8 cellular contexts compared by ENCODE assay signal in the genomic region with DNA sequence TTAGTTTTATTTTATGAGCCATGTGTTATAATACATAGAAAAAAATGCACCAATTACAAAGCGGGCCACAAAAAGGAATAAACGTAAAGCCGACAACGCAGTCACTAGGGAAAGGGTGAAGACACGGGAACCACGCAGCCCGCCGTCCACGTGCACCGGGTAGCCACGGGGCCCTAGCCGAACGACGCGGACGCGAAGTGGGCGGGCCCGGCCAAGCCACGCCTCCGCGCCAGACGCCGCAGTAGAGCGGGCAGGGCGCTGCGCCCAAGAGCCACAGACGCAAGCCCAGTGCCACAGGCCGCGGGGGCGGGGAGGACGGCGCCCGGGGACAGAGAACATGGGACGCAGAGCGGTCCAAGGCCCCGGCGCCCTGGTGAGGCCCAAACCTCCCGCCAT. TPM values are rescaled to one million over a fixed set of nuclear protein-coding genes. Genes with fewer than 3 reads are reported as not detected.
DNase-seq lines count a peak whose midpoint lies in the region; TF ChIP-seq lines count a peak whose summit lies in the region.

A gene with protein sequence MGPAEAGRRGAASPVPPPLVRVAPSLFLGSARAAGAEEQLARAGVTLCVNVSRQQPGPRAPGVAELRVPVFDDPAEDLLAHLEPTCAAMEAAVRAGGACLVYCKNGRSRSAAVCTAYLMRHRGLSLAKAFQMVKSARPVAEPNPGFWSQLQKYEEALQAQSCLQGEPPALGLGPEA (plus strand): TSS at position 274 of the 396 bp plus-strand sequence. CDS start 328 bp downstream, outside the sequence.

- H2AFZ ChIP-seq in GM23248 = peak within 1 kb of the TSS; percentile 61

- in situ Hi-C loops in GM23248 (cut with MboI) = no loop called here

- H3K36me3 ChIP-seq in ES-I3 (ENCODE audit: insufficient read depth, low read length) (no peaks in the 10 kb centered on the region), GM23248 (ENCODE audit: low read depth) (no peaks in the 10 kb centered on the region), SJSA1 (peaks cover 7% of the 10 kb centered on the region; the same call in 1 of the 2 replicates), testis (ENCODE audit: low read depth, missing control alignments) (no peaks in the 10 kb centered on the region)

- peak within 1 kb of the TSS; percentile 86 for H3K4me2 ChIP-seq in GM23248 (ENCODE audit: unreplicated experiment)

- H4K20me1 ChIP-seq in GM23248 (ENCODE audit: insufficient read depth) = no peaks in the 10 kb centered on the region

- intact Hi-C loops in testis (cut with DNase I; ENCODE audit: low total_unique reads) = no loop called here

- no peak for TF ChIP-seq POLR2A in testis (IDR thresholded peaks at IDR 0.05)

- H3K4me1 ChIP-seq in ES-I3 (ENCODE audit: insufficient read depth, low read length) (peaks cover 3% of the 10 kb centered on the region; the same call in 1 of the 2 replicates), GM23248 (ENCODE audit: insufficient read depth) (peaks cover 26% of the 10 kb centered on the region), SJSA1 (replicated peaks) (peaks cover 30% of the 10 kb centered on the region), testis (peaks cover 44% of the 10 kb centered on the region)

- H3K9me3 ChIP-seq in ES-I3 (ENCODE audit: control insufficient read depth, insufficient read depth, low read length) (no peaks in the 10 kb centered on the region), GM23248 (ENCODE audit: low read depth) (no peaks in the 10 kb centered on the region), SJSA1 (replicated peaks) (no peaks in the 10 kb centered on the region), testis (no peaks in the 10 kb centered on the region)

- WGBS in GM23248 (ENCODE audit: low coverage in 1 of 2, low lambda C conversion rate in 2 of 2, missing lambda C conversion rate in 2 of 2), 2 experiments = 1% methylated on average over 37 of the region's 39 CpGs
- WGBS in testis, 2 donors = 0 to 1% methylated on average over 31 to 33 of the region's 39 CpGs

- H3K9ac ChIP-seq in ES-I3 (ENCODE audit: low read depth, low read length) = peak within 1 kb of the TSS; percentile 52
- peak within 1 kb of the TSS; percentile 93 for H3K9ac ChIP-seq in GM23248

- peak within 1 kb of the TSS; percentile 78 for H3K4me3 ChIP-seq in GM23248
- H3K4me3 ChIP-seq in SJSA1 = peak within 1 kb of the TSS; percentile 72
- H3K4me3 ChIP-seq in testis = peak within 1 kb of the TSS; percentile 87 to 97

- H3K27ac ChIP-seq in GM23248 (peak within 1 kb of the TSS; percentile 90), SJSA1 (peak within 1 kb of the TSS; percentile 90), testis (peak within 1 kb of the TSS; percentile 99)

- DNase-seq in GM23248 (peak; percentile 96), Kasumi-1 (lab: John Stamatoyannopoulos, UW) (peak; percentile 28 to 35), SJSA1 (ENCODE audit: low read depth in 1 of 2, low spot score in 2 of 2) (peak in 1 of 2 experiments; percentile 88), germinal center (ENCODE audit: low spot score) (peak; percentile 91), occipital lobe (lab: John Stamatoyannopoulos, UW) (peak; percentile 86), testis (peak; percentile 94)
- peak; percentile 92 for DNase-seq in activated naive CD4-positive, alpha-beta T cell treated with Interleukin-2 at 50 U/mL for 16 hours

- H3K79me2 ChIP-seq in GM23248 (ENCODE audit: insufficient read depth) = peaks cover 29% of the 10 kb centered on the region

- no peaks in the 10 kb centered on the region for H3K9me2 ChIP-seq in GM23248 (ENCODE audit: insufficient read depth)

- H3K27me3 ChIP-seq in GM23248 (replicated peaks; ENCODE audit: insufficient read depth) (no peaks in the 10 kb centered on the region), SJSA1 (replicated peaks) (no peaks in the 10 kb centered on the region), testis (no peaks in the 10 kb centered on the region)

- peaks cover 32% of the 10 kb centered on the region for H3F3A ChIP-seq in GM23248 (ENCODE audit: insufficient read depth)

- no peak for TF ChIP-seq CTCF in testis (IDR thresholded peaks at IDR 0.05)

RNA-seq across cellular contexts. Expression of the gene that starts here (rescaled TPM):
- total RNA-seq in GM23248 (2014; rRNA removed; shearing (Covaris generic)) = 1.5 and 3.2 TPM in 2 replicates
- polyA plus RNA-seq in GM23248 (2016; fragmentation: Nextera tagmentation; extraction: Ambion mirVana) = 4.9 and 5.8 TPM in 2 replicates
- 3.9 and 8.6 TPM in 2 replicates for total RNA-seq in SJSA1 (2014; rRNA removed; shearing (Covaris generic))
- total RNA-seq in occipital lobe = 8.9 TPM
- 10 to 100 TPM; 24.7 to 37.6 TPM for total RNA-seq in testis
- 19.3 TPM for polyA plus RNA-seq in testis (ENCODE audit: insufficient read depth, low read depth, low replicate concordance)
